ENCODE assay signal across 9 cellular contexts in the genomic region with DNA sequence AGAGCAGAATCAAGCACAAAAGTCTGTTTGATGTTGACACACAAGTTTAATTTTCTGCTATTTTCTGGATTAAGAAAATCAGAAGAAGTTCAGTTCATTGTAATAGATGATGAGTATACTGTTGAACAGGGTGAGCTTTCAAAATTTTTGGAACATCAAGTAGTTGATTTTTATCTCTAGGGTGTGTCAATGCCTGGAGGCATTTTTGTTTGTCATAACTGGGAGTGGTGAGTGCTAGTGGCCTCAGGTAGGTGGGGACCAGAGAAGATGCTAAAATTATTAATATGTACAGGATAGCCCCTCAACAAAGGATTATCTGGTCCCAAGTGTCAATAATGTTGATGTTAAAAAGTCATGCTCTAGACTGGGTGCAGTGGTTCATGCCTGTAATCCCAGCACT.
"Had no signal": no experiment of that assay in that cellular context is flagged by ENCODE, and none has a peak within 500 bp of the region (broad histone marks: within the 10 kb centered on the region; RNA-seq: fewer than 3 reads in every experiment).

No MANE protein-coding gene starts in this region.

- DNase-seq: GM23248, GOT3, H7, H9, HCEC 1CT, HFFc6 had no signal

- H3K4me1 ChIP-seq: HAP-1 had no signal

- H3K27ac Mint-ChIP-seq: GM23338, H9, HFFc6 had no signal

- H3K9me3 ChIP-seq: HAP-1 had no signal

- ATAC-seq: GM23338, HCT116 had no signal

- H3K4me3 Mint-ChIP-seq: GM23338, H9, HFFc6 had no signal

- H3K4me3 ChIP-seq: GM23248, GM23338, HAP-1 had no signal

- H3K9me3 Mint-ChIP-seq: H9 had no signal

- H3K36me3 ChIP-seq: HAP-1 had no signal

- H3K4me2 ChIP-seq: GM23338 had no signal

- H3K27ac ChIP-seq: GM23248 had no signal

- H2AFZ ChIP-seq: GM23248, GM23338 had no signal

- H3K9ac ChIP-seq: GM23248 had no signal
